In the genomic region with DNA sequence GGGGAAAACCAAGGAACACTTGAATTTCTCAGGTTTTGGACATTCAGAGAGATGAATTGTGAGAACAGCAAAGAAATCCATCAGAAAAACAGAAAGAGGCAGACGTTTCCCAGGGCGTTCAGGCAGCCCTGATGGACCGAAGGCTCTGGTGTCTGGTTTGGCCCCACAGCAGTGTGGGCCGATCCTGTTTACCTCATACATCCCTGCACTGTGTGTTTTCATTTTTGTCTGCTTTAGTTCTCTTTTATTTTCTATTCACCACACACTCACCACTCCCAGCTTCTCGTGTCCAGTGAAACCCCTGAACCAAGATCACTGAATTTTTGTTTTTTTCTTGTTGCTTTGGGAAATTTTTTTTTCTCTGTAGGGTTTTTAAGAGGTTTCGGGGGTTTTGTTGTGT, we compare ENCODE assay signal across 1 cellular context.
TF ChIP-seq lines count a peak whose summit lies in the region.

No MANE protein-coding gene starts in this region.

TF ChIP-seq in HepG2, 621 proteins besides CTCF, POLR2A, EP300 and RAD21:
- TF ChIP-seq, protein P1, sequence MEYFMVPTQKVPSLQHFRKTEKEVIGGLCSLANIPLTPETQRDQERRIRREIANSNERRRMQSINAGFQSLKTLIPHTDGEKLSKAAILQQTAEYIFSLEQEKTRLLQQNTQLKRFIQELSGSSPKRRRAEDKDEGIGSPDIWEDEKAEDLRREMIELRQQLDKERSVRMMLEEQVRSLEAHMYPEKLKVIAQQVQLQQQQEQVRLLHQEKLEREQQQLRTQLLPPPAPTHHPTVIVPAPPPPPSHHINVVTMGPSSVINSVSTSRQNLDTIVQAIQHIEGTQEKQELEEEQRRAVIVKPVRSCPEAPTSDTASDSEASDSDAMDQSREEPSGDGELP (IDR thresholded peaks at IDR 0.05; ENCODE audit: borderline replicate concordance, low read depth): no peak
- TF ChIP-seq ZFP82 (CRISPR knock-in tag; IDR thresholded peaks at IDR 0.05; ENCODE audit: borderline replicate concordance): no peak
- no peak for TF ChIP-seq RBAK (CRISPR knock-in tag; IDR thresholded peaks at IDR 0.05)
- TF ChIP-seq THAP11 (CRISPR knock-in tag; IDR thresholded peaks at IDR 0.05): no peak
- no peak for TF ChIP-seq KDM2A (CRISPR knock-in tag; IDR thresholded peaks at IDR 0.05; ENCODE audit: borderline replicate concordance, low read depth)
- TF ChIP-seq, protein P2, sequence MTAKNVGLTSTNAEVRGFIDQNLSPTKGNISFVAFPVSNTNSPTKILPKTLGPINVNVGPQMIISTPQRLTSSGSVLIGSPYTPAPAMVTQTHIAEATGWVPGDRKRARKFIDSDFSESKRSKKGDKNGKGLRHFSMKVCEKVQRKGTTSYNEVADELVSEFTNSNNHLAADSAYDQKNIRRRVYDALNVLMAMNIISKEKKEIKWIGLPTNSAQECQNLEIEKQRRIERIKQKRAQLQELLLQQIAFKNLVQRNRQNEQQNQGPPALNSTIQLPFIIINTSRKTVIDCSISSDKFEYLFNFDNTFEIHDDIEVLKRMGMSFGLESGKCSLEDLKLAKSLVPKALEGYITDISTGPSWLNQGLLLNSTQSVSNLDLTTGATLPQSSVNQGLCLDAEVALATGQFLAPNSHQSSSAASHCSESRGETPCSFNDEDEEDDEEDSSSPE (CRISPR knock-in tag; IDR thresholded peaks at IDR 0.05): no peak
- TF ChIP-seq POLR2G (IDR thresholded peaks at IDR 0.05; ENCODE audit: low read depth, low read length): no peak
- TF ChIP-seq, protein P3, sequence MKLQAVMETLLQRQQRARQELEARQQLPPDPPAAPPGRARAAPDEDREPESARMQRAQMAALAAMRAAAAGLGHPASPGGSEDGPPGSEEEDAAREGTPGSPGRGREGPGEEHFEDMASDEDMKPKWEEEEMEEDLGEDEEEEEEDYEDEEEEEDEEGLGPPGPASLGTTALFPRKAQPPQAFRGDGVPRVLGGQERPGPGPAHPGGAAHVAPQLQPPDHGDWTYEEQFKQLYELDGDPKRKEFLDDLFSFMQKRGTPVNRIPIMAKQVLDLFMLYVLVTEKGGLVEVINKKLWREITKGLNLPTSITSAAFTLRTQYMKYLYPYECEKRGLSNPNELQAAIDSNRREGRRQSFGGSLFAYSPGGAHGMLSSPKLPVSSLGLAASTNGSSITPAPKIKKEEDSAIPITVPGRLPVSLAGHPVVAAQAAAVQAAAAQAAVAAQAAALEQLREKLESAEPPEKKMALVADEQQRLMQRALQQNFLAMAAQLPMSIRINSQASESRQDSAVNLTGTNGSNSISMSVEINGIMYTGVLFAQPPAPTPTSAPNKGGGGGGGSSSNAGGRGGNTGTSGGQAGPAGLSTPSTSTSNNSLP (IDR thresholded peaks at IDR 0.05; ENCODE audit: low read depth, low read length): no peak
- no peak for TF ChIP-seq PTBP1 (IDR thresholded peaks at IDR 0.05; ENCODE audit: low read depth, low read length, poor library complexity, severe bottlenecking)
- TF ChIP-seq, protein P4, sequence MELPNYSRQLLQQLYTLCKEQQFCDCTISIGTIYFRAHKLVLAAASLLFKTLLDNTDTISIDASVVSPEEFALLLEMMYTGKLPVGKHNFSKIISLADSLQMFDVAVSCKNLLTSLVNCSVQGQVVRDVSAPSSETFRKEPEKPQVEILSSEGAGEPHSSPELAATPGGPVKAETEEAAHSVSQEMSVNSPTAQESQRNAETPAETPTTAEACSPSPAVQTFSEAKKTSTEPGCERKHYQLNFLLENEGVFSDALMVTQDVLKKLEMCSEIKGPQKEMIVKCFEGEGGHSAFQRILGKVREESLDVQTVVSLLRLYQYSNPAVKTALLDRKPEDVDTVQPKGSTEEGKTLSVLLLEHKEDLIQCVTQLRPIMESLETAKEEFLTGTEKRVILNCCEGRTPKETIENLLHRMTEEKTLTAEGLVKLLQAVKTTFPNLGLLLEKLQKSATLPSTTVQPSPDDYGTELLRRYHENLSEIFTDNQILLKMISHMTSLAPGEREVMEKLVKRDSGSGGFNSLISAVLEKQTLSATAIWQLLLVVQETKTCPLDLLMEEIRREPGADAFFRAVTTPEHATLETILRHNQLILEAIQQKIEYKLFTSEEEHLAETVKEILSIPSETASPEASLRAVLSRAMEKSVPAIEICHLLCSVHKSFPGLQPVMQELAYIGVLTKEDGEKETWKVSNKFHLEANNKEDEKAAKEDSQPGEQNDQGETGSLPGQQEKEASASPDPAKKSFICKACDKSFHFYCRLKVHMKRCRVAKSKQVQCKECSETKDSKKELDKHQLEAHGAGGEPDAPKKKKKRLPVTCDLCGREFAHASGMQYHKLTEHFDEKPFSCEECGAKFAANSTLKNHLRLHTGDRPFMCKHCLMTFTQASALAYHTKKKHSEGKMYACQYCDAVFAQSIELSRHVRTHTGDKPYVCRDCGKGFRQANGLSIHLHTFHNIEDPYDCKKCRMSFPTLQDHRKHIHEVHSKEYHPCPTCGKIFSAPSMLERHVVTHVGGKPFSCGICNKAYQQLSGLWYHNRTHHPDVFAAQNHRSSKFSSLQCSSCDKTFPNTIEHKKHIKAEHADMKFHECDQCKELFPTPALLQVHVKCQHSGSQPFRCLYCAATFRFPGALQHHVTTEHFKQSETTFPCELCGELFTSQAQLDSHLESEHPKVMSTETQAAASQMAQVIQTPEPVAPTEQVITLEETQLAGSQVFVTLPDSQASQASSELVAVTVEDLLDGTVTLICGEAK (IDR thresholded peaks at IDR 0.05): no peak
- TF ChIP-seq, protein P4 (CRISPR knock-in tag; IDR thresholded peaks at IDR 0.05): no peak
- TF ChIP-seq ZNF101 (CRISPR knock-in tag; IDR thresholded peaks at IDR 0.05; ENCODE audit: borderline replicate concordance, low read depth): no peak
- TF ChIP-seq NONO (IDR thresholded peaks at IDR 0.05): no peak
- no peak for TF ChIP-seq NONO (CRISPR knock-in tag; conservative IDR thresholded peaks at IDR 0.05)
- TF ChIP-seq FLYWCH1 (CRISPR knock-in tag; IDR thresholded peaks at IDR 0.05): no peak
- TF ChIP-seq WIZ (CRISPR knock-in tag; IDR thresholded peaks at IDR 0.05): no peak
- TF ChIP-seq, protein P5, sequence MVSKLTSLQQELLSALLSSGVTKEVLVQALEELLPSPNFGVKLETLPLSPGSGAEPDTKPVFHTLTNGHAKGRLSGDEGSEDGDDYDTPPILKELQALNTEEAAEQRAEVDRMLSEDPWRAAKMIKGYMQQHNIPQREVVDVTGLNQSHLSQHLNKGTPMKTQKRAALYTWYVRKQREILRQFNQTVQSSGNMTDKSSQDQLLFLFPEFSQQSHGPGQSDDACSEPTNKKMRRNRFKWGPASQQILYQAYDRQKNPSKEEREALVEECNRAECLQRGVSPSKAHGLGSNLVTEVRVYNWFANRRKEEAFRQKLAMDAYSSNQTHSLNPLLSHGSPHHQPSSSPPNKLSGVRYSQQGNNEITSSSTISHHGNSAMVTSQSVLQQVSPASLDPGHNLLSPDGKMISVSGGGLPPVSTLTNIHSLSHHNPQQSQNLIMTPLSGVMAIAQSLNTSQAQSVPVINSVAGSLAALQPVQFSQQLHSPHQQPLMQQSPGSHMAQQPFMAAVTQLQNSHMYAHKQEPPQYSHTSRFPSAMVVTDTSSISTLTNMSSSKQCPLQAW (CRISPR knock-in tag; IDR thresholded peaks at IDR 0.05): no peak
- TF ChIP-seq SIN3B (IDR thresholded peaks at IDR 0.05; ENCODE audit: low read length): no peak
- TF ChIP-seq, protein P6, sequence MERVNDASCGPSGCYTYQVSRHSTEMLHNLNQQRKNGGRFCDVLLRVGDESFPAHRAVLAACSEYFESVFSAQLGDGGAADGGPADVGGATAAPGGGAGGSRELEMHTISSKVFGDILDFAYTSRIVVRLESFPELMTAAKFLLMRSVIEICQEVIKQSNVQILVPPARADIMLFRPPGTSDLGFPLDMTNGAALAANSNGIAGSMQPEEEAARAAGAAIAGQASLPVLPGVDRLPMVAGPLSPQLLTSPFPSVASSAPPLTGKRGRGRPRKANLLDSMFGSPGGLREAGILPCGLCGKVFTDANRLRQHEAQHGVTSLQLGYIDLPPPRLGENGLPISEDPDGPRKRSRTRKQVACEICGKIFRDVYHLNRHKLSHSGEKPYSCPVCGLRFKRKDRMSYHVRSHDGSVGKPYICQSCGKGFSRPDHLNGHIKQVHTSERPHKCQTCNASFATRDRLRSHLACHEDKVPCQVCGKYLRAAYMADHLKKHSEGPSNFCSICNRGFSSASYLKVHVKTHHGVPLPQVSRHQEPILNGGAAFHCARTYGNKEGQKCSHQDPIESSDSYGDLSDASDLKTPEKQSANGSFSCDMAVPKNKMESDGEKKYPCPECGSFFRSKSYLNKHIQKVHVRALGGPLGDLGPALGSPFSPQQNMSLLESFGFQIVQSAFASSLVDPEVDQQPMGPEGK (CRISPR knock-in tag; IDR thresholded peaks at IDR 0.05): no peak
- TF ChIP-seq SMARCE1 (IDR thresholded peaks at IDR 0.05; ENCODE audit: borderline replicate concordance): no peak
- TF ChIP-seq ZNF10 (CRISPR knock-in tag; IDR thresholded peaks at IDR 0.05; ENCODE audit: borderline replicate concordance, low read depth): no peak
- TF ChIP-seq, protein P7, sequence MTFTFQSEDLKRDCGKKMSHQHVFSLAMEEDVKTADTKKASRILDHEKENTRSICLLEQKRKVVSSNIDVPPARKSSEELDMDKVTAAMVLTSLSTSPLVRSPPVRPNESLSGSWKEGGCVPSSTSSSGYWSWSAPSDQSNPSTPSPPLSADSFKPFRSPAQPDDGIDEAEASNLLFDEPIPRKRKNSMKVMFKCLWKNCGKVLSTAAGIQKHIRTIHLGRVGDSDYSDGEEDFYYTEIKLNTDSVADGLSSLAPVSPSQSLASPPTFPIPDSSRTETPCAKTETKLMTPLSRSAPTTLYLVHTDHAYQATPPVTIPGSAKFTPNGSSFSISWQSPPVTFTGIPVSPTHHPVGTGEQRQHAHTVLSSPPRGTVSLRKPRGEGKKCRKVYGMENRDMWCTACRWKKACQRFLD (CRISPR knock-in tag; IDR thresholded peaks at IDR 0.05; ENCODE audit: borderline replicate concordance): no peak
